In the genomic region with DNA sequence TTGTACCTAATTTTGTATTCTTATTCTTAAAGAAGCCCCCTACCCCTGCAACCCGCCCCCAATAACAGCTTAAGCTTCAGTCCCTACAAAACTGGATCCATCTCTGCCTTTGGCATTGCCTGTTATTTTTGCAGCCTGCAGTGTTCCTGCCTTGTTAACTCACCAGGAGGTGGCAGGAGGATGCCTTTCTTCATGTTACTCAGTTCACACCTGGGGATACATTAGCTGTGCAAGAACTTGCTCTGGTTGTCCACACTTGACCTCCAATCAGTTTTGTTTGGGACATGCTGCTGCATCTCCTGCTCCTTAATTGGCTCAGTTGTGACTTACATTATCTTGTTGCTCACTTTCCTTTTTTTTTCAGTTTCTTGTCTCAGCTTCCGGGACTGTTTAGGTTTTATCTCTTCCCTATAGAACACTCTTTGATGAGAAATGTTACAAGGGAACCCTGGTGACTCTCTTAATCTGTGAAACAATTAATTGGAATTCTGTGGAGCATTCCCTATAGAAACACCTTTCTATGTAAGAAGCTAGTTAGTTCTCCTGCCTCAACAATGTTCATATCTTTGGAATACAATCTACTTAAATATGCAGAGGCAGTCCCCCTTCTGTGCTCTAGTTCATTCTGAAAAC, we compare ENCODE assay signal across 1 cellular context.
TF ChIP-seq lines count a peak whose summit lies in the region.

No MANE protein-coding gene starts in this region.

TF ChIP-seq in GM12878, 131 proteins besides CTCF, POLR2A, EP300 and RAD21 (continued from another document):
- TF ChIP-seq IRF4 (IDR thresholded peaks at IDR 0.05; ENCODE audit: low read depth, low read length), result no peak
- no peak for TF ChIP-seq ASH2L (IDR thresholded peaks at IDR 0.05; ENCODE audit: borderline replicate concordance, low read depth)
- no peak for TF ChIP-seq WRNIP1 (IDR thresholded peaks at IDR 0.05; ENCODE audit: borderline replicate concordance, low read depth, low read length)
- TF ChIP-seq TCF12 (IDR thresholded peaks at IDR 0.05; ENCODE audit: low read depth, low read length), result no peak
- TF ChIP-seq, protein P1, sequence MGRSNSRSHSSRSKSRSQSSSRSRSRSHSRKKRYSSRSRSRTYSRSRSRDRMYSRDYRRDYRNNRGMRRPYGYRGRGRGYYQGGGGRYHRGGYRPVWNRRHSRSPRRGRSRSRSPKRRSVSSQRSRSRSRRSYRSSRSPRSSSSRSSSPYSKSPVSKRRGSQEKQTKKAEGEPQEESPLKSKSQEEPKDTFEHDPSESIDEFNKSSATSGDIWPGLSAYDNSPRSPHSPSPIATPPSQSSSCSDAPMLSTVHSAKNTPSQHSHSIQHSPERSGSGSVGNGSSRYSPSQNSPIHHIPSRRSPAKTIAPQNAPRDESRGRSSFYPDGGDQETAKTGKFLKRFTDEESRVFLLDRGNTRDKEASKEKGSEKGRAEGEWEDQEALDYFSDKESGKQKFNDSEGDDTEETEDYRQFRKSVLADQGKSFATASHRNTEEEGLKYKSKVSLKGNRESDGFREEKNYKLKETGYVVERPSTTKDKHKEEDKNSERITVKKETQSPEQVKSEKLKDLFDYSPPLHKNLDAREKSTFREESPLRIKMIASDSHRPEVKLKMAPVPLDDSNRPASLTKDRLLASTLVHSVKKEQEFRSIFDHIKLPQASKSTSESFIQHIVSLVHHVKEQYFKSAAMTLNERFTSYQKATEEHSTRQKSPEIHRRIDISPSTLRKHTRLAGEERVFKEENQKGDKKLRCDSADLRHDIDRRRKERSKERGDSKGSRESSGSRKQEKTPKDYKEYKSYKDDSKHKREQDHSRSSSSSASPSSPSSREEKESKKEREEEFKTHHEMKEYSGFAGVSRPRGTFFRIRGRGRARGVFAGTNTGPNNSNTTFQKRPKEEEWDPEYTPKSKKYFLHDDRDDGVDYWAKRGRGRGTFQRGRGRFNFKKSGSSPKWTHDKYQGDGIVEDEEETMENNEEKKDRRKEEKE (IDR thresholded peaks at IDR 0.05), result no peak
- TF ChIP-seq, protein P2, sequence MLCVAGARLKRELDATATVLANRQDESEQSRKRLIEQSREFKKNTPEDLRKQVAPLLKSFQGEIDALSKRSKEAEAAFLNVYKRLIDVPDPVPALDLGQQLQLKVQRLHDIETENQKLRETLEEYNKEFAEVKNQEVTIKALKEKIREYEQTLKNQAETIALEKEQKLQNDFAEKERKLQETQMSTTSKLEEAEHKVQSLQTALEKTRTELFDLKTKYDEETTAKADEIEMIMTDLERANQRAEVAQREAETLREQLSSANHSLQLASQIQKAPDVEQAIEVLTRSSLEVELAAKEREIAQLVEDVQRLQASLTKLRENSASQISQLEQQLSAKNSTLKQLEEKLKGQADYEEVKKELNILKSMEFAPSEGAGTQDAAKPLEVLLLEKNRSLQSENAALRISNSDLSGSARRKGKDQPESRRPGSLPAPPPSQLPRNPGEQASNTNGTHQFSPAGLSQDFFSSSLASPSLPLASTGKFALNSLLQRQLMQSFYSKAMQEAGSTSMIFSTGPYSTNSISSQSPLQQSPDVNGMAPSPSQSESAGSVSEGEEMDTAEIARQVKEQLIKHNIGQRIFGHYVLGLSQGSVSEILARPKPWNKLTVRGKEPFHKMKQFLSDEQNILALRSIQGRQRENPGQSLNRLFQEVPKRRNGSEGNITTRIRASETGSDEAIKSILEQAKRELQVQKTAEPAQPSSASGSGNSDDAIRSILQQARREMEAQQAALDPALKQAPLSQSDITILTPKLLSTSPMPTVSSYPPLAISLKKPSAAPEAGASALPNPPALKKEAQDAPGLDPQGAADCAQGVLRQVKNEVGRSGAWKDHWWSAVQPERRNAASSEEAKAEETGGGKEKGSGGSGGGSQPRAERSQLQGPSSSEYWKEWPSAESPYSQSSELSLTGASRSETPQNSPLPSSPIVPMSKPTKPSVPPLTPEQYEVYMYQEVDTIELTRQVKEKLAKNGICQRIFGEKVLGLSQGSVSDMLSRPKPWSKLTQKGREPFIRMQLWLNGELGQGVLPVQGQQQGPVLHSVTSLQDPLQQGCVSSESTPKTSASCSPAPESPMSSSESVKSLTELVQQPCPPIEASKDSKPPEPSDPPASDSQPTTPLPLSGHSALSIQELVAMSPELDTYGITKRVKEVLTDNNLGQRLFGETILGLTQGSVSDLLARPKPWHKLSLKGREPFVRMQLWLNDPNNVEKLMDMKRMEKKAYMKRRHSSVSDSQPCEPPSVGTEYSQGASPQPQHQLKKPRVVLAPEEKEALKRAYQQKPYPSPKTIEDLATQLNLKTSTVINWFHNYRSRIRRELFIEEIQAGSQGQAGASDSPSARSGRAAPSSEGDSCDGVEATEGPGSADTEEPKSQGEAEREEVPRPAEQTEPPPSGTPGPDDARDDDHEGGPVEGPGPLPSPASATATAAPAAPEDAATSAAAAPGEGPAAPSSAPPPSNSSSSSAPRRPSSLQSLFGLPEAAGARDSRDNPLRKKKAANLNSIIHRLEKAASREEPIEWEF (IDR thresholded peaks at IDR 0.05; ENCODE audit: insufficient replicate concordance, low read depth, low read length), result no peak
- TF ChIP-seq PML (IDR thresholded peaks at IDR 0.05; ENCODE audit: low read length), result no peak
- TF ChIP-seq ZNF622 (IDR thresholded peaks at IDR 0.05), result no peak
- no peak for TF ChIP-seq NR2C2 (IDR thresholded peaks at IDR 0.05; ENCODE audit: borderline replicate concordance, control insufficient read depth, insufficient read length, low read depth)
- no peak for TF ChIP-seq SMAD1 (IDR thresholded peaks at IDR 0.05; ENCODE audit: low read depth, partially characterized antibody)
- TF ChIP-seq, protein P3, sequence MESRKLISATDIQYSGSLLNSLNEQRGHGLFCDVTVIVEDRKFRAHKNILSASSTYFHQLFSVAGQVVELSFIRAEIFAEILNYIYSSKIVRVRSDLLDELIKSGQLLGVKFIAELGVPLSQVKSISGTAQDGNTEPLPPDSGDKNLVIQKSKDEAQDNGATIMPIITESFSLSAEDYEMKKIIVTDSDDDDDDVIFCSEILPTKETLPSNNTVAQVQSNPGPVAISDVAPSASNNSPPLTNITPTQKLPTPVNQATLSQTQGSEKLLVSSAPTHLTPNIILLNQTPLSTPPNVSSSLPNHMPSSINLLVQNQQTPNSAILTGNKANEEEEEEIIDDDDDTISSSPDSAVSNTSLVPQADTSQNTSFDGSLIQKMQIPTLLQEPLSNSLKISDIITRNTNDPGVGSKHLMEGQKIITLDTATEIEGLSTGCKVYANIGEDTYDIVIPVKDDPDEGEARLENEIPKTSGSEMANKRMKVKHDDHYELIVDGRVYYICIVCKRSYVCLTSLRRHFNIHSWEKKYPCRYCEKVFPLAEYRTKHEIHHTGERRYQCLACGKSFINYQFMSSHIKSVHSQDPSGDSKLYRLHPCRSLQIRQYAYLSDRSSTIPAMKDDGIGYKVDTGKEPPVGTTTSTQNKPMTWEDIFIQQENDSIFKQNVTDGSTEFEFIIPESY (IDR thresholded peaks at IDR 0.05), result no peak
- TF ChIP-seq, protein P4, sequence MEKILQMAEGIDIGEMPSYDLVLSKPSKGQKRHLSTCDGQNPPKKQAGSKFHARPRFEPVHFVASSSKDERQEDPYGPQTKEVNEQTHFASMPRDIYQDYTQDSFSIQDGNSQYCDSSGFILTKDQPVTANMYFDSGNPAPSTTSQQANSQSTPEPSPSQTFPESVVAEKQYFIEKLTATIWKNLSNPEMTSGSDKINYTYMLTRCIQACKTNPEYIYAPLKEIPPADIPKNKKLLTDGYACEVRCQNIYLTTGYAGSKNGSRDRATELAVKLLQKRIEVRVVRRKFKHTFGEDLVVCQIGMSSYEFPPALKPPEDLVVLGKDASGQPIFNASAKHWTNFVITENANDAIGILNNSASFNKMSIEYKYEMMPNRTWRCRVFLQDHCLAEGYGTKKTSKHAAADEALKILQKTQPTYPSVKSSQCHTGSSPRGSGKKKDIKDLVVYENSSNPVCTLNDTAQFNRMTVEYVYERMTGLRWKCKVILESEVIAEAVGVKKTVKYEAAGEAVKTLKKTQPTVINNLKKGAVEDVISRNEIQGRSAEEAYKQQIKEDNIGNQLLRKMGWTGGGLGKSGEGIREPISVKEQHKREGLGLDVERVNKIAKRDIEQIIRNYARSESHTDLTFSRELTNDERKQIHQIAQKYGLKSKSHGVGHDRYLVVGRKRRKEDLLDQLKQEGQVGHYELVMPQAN (conservative IDR thresholded peaks at IDR 0.05), result no peak
- TF ChIP-seq MEF2A (IDR thresholded peaks at IDR 0.05; ENCODE audit: insufficient read depth, low read depth, low read length), result no peak
- TF ChIP-seq KDM1A (IDR thresholded peaks at IDR 0.05; ENCODE audit: borderline replicate concordance), result no peak
- no peak for TF ChIP-seq RELA (IDR thresholded peaks at IDR 0.05; ENCODE audit: borderline replicate concordance, partially characterized antibody)
